ENCODE assay signal across 19 cellular contexts in the genomic region with DNA sequence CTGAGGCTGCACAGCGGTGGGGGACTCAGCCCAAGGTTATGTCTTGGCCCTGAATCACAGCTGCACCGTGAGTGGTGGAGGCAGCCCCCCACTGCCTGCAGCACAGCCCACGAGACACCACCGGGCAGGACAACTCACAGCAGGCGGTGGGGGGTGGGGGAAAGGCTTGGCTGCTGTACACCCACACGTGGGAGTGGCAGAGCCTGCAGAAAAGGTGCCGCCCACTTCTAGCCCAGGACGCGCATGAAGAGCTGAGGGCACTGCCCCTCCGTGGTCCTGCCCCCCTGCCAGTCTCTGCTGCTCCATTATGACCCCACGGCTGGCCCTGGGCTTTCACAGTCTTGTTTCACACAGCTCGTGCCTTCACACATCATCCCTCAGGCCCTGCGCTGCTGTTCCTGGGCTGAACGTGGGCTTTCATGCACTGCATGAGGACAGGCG. TPM values are rescaled to one million over a fixed set of nuclear protein-coding genes. Genes with fewer than 3 reads are reported as not detected.
DNase-seq lines count a peak whose midpoint lies in the region; ATAC-seq and TF ChIP-seq lines count a peak whose summit lies in the region.
"Had no signal": no experiment of that assay in that cellular context is flagged by ENCODE, and none has a peak within 500 bp of the region (broad histone marks: within the 10 kb centered on the region; RNA-seq: fewer than 3 reads in every experiment).

No MANE protein-coding gene starts in this region.

- H3K27ac Mint-ChIP-seq in natural killer cell treated with Interleukin-12 subunit alpha and Interleukin-12 subunit beta and Interleukin-15 and Interleukin-18, amount 100 ng/mL, for 72 hours, result no peak overlapping the region
- H3K27ac Mint-ChIP-seq in natural killer cell (no peak overlapping the region), chondrocyte (ENCODE audit: unreplicated experiment) (peak overlapping the region; percentile 89), MCF 10A (ENCODE audit: low read depth, unreplicated experiment) (no peak overlapping the region)
- H3K27ac Mint-ChIP-seq: activated naive CD4-positive, alpha-beta T cell treated with anti-CD3 and anti-CD28 coated beads, Interleukin-2, amount 50 U/mL, for 24 hours had no signal

- intact Hi-C loops in natural killer cell (cut with micrococcal nuclease) (no loop called here), MCF 10A (cut with micrococcal nuclease) (no loop called here)

- H3K4me3 Mint-ChIP-seq in natural killer cell treated with Interleukin-12 subunit alpha and Interleukin-12 subunit beta and Interleukin-15 and Interleukin-18, amount 100 ng/mL, for 72 hours, result no peak overlapping the region
- H3K4me3 Mint-ChIP-seq in natural killer cell, result no peak overlapping the region
- H3K4me3 Mint-ChIP-seq in chondrocyte (ENCODE audit: unreplicated experiment), result peak overlapping the region; percentile 39
- H3K4me3 Mint-ChIP-seq in MCF 10A (ENCODE audit: unreplicated experiment), result no peak overlapping the region
- H3K4me3 Mint-ChIP-seq: activated naive CD4-positive, alpha-beta T cell treated with anti-CD3 and anti-CD28 coated beads, Interleukin-2, amount 50 U/mL, for 24 hours had no signal

- ATAC-seq in natural killer cell treated with Interleukin-12 subunit alpha and Interleukin-12 subunit beta and Interleukin-15 and Interleukin-18, amount 100 ng/mL, for 72 hours, result no peak
- ATAC-seq in natural killer cell (no peak), omental fat pad (ENCODE audit: low FRiP score) (peak; percentile 23), HG02852 (IDR thresholded peaks at IDR 0.05; ENCODE audit: unreplicated experiment) (no peak)
- ATAC-seq: HepG2 had no signal

- CTCF ChIA-PET in MCF 10A (lab: Yijun Ruan, JAX), result interaction anchor here (0.6 to 0.7 kb wide), 2 partner anchors 17 to 198 kb away, joined by 3 read pairs; no protein-coding TSS in a partner anchor

- DNase-seq in natural killer cell treated with Interleukin-12 subunit alpha and Interleukin-12 subunit beta and Interleukin-15 and Interleukin-18, amount 100 ng/mL, for 72 hours (ENCODE audit: low spot score), result peak; percentile 46
- DNase-seq in natural killer cell (no peak), chondrocyte (ENCODE audit: low spot score) (no peak), omental fat pad (ENCODE audit: low spot score) (no peak), MCF 10A (ENCODE audit: unreplicated experiment) (no peak), cerebellar cortex (ENCODE audit: low spot score) (no peak)
- DNase-seq: activated CD4-positive, alpha-beta T cell treated with anti-CD3 and anti-CD28 coated beads, Interleukin-2, amount 50 U/mL, for 48 hours; activated CD4-positive, CD25-positive, alpha-beta regulatory T cell; Caco-2; dermis blood vessel endothelial cell; NCI-H1092 treated with DMSO at 0.1 percent for 48 hours; NCI-H1930; NCI-H748 treated with DMSO at 0.1 percent for 48 hours; RPMI8226; stimulated activated CD4-positive, alpha-beta T cell treated with anti-CD3 and anti-CD28 coated beads, Interleukin-1b, Interleukin-23, amount 100 ng/mL, for 48 hours; T-helper 9 cell had no signal

- POLR2A ChIA-PET in MCF 10A (lab: Yijun Ruan, JAX), result interaction anchor here (0.7 to 1.3 kb wide), 2 partner anchors 11 to 41 kb away, joined by 3 read pairs; no protein-coding TSS in a partner anchor

- no TSS peak for BruUV-seq in MCF 10A (replicated peaks; lab: Mats Ljungman, UMichigan)

- no peaks in the 10 kb centered on the region for H3K9me3 Mint-ChIP-seq in natural killer cell treated with Interleukin-12 subunit alpha and Interleukin-12 subunit beta and Interleukin-15 and Interleukin-18, amount 100 ng/mL, for 72 hours
- no peaks in the 10 kb centered on the region for H3K9me3 Mint-ChIP-seq in natural killer cell
- H3K9me3 Mint-ChIP-seq in chondrocyte (ENCODE audit: low read depth), result no peaks in the 10 kb centered on the region
- no peaks in the 10 kb centered on the region for H3K9me3 Mint-ChIP-seq in MCF 10A (ENCODE audit: unreplicated experiment)
- H3K9me3 Mint-ChIP-seq: activated naive CD4-positive, alpha-beta T cell treated with anti-CD3 and anti-CD28 coated beads, Interleukin-2, amount 50 U/mL, for 24 hours had no signal

- H3K27me3 Mint-ChIP-seq in natural killer cell treated with Interleukin-12 subunit alpha and Interleukin-12 subunit beta and Interleukin-15 and Interleukin-18, amount 100 ng/mL, for 72 hours, result peaks cover 5 to 24% of the 10 kb centered on the region in 2 donors
- H3K27me3 Mint-ChIP-seq in natural killer cell (ENCODE audit: low read depth in 2 of 2) (peaks cover 15 to 16% of the 10 kb centered on the region in 2 donors), chondrocyte (ENCODE audit: low read depth) (peaks cover 2% of the 10 kb centered on the region), MCF 10A (ENCODE audit: insufficient read depth, unreplicated experiment) (peaks cover 30% of the 10 kb centered on the region)

- no peak for TF ChIP-seq CTCF in natural killer cell (IDR thresholded peaks at IDR 0.05)
- no peak for TF ChIP-seq CTCF in chondrocyte (IDR thresholded peaks at IDR 0.05)
- TF ChIP-seq CTCF in omental fat pad (IDR thresholded peaks at IDR 0.05), result no peak
- TF ChIP-seq CTCF in MCF 10A (IDR thresholded peaks at IDR 0.05; ENCODE audit: unreplicated experiment), result no peak

- H3K36me3 Mint-ChIP-seq in natural killer cell treated with Interleukin-12 subunit alpha and Interleukin-12 subunit beta and Interleukin-15 and Interleukin-18, amount 100 ng/mL, for 72 hours, result no peaks in the 10 kb centered on the region
- no peaks in the 10 kb centered on the region for H3K36me3 Mint-ChIP-seq in natural killer cell
- H3K36me3 Mint-ChIP-seq in chondrocyte (ENCODE audit: low read depth), result no peaks in the 10 kb centered on the region
- no peaks in the 10 kb centered on the region for H3K36me3 Mint-ChIP-seq in MCF 10A (ENCODE audit: insufficient read depth, unreplicated experiment)
- H3K36me3 Mint-ChIP-seq: activated naive CD4-positive, alpha-beta T cell treated with anti-CD3 and anti-CD28 coated beads, Interleukin-2, amount 50 U/mL, for 24 hours had no signal

- H3K4me1 Mint-ChIP-seq in natural killer cell treated with Interleukin-12 subunit alpha and Interleukin-12 subunit beta and Interleukin-15 and Interleukin-18, amount 100 ng/mL, for 72 hours (ENCODE audit: low read depth in 2 of 2), result peaks cover 10% of the 10 kb centered on the region in 2 donors
- H3K4me1 Mint-ChIP-seq in natural killer cell (peaks cover 8 to 9% of the 10 kb centered on the region in 2 donors), chondrocyte (ENCODE audit: low read depth) (peaks cover 40% of the 10 kb centered on the region), MCF 10A (ENCODE audit: insufficient read depth, unreplicated experiment) (peaks cover 6% of the 10 kb centered on the region)

RNA-seq across cellular contexts. Expression of a gene that starts 40.8 kb away (rescaled TPM):
- total RNA-seq in natural killer cell treated with Interleukin-12 subunit alpha and Interleukin-12 subunit beta and Interleukin-15 and Interleukin-18, amount 100 ng/mL, for 72 hours, result 10 to 100 TPM; 15.2 to 16.6 TPM
- total RNA-seq in natural killer cell, result 10 to 100 TPM; 28.0 to 39.8 (median 32.5) TPM
- 70.4 to 76.3 TPM (median 75.7 TPM) in 3 replicates for total RNA-seq in chondrocyte
- total RNA-seq in omental fat pad, result 10 to 100 TPM; 25.1 to 91.7 (median 68.8) TPM
- 33.5 and 33.6 TPM in 2 replicates for total RNA-seq in MCF 10A (2022)

RNA-seq across cellular contexts. Expression of a gene that starts 59.0 kb away (rescaled TPM):
- total RNA-seq in natural killer cell treated with Interleukin-12 subunit alpha and Interleukin-12 subunit beta and Interleukin-15 and Interleukin-18, amount 100 ng/mL, for 72 hours, result under 1 TPM in 1 of 2 donors, not detected in 1; 0.88 TPM
- under 1 TPM; 0.19 to 0.80 (median 0.61) TPM for total RNA-seq in natural killer cell
- 0.72 to 1.6 TPM (median 0.75 TPM) in 3 replicates for total RNA-seq in chondrocyte
- total RNA-seq in omental fat pad, result under 1 TPM in 2 of 4 donors, not detected in 2; 0.09 to 0.12 TPM
- total RNA-seq in MCF 10A (2022), result 0.10 and 0.16 TPM in 2 replicates
- total RNA-seq: dermis blood vessel endothelial cell had no signal
